In the genomic region with DNA sequence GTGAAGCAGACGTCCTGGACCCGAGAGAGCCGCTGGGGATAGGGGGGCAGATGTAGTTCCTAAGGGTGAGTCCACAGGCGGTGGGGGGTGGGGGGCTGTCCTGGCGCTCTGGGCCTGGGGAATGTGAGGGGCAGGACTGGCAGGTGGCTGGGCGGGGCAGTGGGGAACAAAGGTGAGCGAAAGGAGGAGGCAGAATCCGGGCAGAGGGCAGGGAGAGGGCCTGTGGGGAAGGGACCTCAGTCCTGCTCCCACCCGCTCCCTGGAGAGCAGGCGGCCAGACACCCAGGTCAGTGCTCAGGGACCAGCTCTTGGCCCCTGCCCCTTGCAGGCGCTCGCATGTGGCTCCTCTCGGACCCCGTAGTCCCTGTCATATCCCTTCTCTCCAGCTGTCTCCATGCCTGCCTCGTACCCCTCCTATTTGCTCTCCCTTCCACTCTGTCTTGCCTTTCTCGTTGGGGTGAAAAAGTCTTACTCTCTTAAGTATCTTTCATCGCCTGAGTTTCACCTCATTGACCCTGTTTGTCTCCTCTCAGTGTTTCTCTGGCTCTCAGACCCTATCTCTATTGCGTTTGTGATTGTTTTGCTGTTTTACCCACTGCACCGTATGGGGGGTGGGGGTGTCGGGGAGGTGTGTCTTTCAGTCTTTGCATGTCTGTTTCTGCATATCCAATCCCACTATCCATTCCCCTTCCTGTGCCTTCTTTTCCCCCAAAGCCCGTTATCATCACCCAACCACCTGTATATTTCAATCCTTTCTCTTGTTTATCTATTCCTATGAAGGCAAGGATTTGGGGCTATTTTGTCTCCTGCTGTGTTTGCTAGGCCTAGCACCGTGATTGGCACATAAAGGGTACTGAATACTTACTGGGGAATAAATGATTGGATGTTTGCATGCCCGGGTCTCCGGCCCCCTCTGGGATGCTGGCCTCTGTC, we compare ENCODE assay signal across 8 cellular contexts. TPM values are rescaled to one million over a fixed set of nuclear protein-coding genes. Genes with fewer than 3 reads are reported as not detected.
DNase-seq lines count a peak whose midpoint lies in the region; ATAC-seq and TF ChIP-seq lines count a peak whose summit lies in the region.

No MANE protein-coding gene starts in this region.

- peak; percentile 83 to 84 for DNase-seq in Caco-2
- peak; percentile 29 for DNase-seq in NCI-H2171 (lab: John Stamatoyannopoulos, UW)
- DNase-seq in endothelial cell (ENCODE audit: low spot score): no peak
- DNase-seq in ovary: peak in 3 of 5 donors; percentile 51 to 64 (median 60)
- no peak for DNase-seq in Calu3
- no peak for DNase-seq in ecto neural progenitor cell (ENCODE audit: low spot score)
- DNase-seq in kidney glomerular epithelial cell (lab: John Stamatoyannopoulos, UW): no peak

- H3K9me3 Mint-ChIP-seq in Caco-2 (ENCODE audit: unreplicated experiment): no peaks in the 10 kb centered on the region
- H3K9me3 Mint-ChIP-seq in endothelial cell (ENCODE audit: unreplicated experiment): no peaks in the 10 kb centered on the region
- H3K9me3 Mint-ChIP-seq in Calu3 (ENCODE audit: low read depth, unreplicated experiment): no peaks in the 10 kb centered on the region

- H3K36me3 ChIP-seq in Caco-2 (ENCODE audit: control insufficient read depth, insufficient read depth, low read length) (no peaks in the 10 kb centered on the region; the same call in 1 of the 2 replicates), ovary (no peaks in the 10 kb centered on the region)

- TF ChIP-seq POLR2A in ovary (IDR thresholded peaks at IDR 0.05): no peak

- no peak for TF ChIP-seq EP300 in ovary (IDR thresholded peaks at IDR 0.05)

- H3K27me3 ChIP-seq in Caco-2 (replicated peaks; ENCODE audit: control insufficient read depth, insufficient read depth, low read length): no peaks in the 10 kb centered on the region
- H3K27me3 ChIP-seq in ovary: no peaks in the 10 kb centered on the region

- H3K9me3 ChIP-seq in Caco-2 (no peaks in the 10 kb centered on the region), ovary (no peaks in the 10 kb centered on the region)

- H3K4me3 ChIP-seq in Caco-2 (ENCODE audit: low read depth, low read length) (peak overlapping the region; percentile 63), ovary (no peak overlapping the region)

- H3K4me3 Mint-ChIP-seq in Caco-2 (ENCODE audit: unreplicated experiment): peak overlapping the region; percentile 87
- H3K4me3 Mint-ChIP-seq in endothelial cell (ENCODE audit: unreplicated experiment): peak overlapping the region; percentile 83
- no peak overlapping the region for H3K4me3 Mint-ChIP-seq in Calu3 (ENCODE audit: low read depth, unreplicated experiment)

- H3K27me3 Mint-ChIP-seq in Caco-2 (ENCODE audit: insufficient read depth, unreplicated experiment) (no peaks in the 10 kb centered on the region), endothelial cell (ENCODE audit: unreplicated experiment) (peaks cover 13% of the 10 kb centered on the region), Calu3 (ENCODE audit: unreplicated experiment) (no peaks in the 10 kb centered on the region)

- H3K4me1 ChIP-seq in Caco-2 (peaks cover 45% of the 10 kb centered on the region), ovary (ENCODE audit: insufficient read depth) (peaks cover 8% of the 10 kb centered on the region)

- WGBS in ovary, 3 donors: 43 to 54% (median 44%) methylated on average over 24 of the region's 24 CpGs

- CTCF ChIA-PET in Caco-2 (lab: Charles Lee) (no interaction called here), Calu3 (lab: Charles Lee) (no interaction called here)

- peaks cover 65% of the 10 kb centered on the region for H3K36me3 Mint-ChIP-seq in Caco-2 (ENCODE audit: insufficient read depth, unreplicated experiment)
- H3K36me3 Mint-ChIP-seq in endothelial cell (ENCODE audit: low read depth, unreplicated experiment): peaks cover 13% of the 10 kb centered on the region
- peaks cover 29% of the 10 kb centered on the region for H3K36me3 Mint-ChIP-seq in Calu3 (ENCODE audit: insufficient read depth, unreplicated experiment)

- ATAC-seq in HG02840 (IDR thresholded peaks at IDR 0.05; ENCODE audit: low FRiP score, unreplicated experiment): no peak

- no peak for TF ChIP-seq CTCF in Caco-2 (IDR thresholded peaks at IDR 0.05; ENCODE audit: insufficient read depth in 1 of 2, low read depth in 1 of 2, low read length in 1 of 2, severe bottlenecking in 1 of 2, unreplicated experiment in 1 of 2)
- TF ChIP-seq CTCF in endothelial cell (IDR thresholded peaks at IDR 0.05; ENCODE audit: unreplicated experiment): no peak
- no peak for TF ChIP-seq CTCF in ovary (IDR thresholded peaks at IDR 0.05)
- no peak for TF ChIP-seq CTCF in Calu3 (IDR thresholded peaks at IDR 0.05; ENCODE audit: unreplicated experiment)

- H3K27ac ChIP-seq in ovary: peak overlapping the region; percentile 60 to 83

- H3K4me1 Mint-ChIP-seq in Caco-2 (ENCODE audit: low read depth, unreplicated experiment): peaks cover 40% of the 10 kb centered on the region
- H3K4me1 Mint-ChIP-seq in endothelial cell (ENCODE audit: unreplicated experiment): peaks cover 15% of the 10 kb centered on the region
- H3K4me1 Mint-ChIP-seq in Calu3 (ENCODE audit: low read depth, unreplicated experiment): peaks cover 38% of the 10 kb centered on the region

- H3K27ac Mint-ChIP-seq in Caco-2 (ENCODE audit: unreplicated experiment) (peak overlapping the region; percentile 87), endothelial cell (ENCODE audit: unreplicated experiment) (peak overlapping the region; percentile 68), Calu3 (ENCODE audit: unreplicated experiment) (no peak overlapping the region)

- intact Hi-C loops in Caco-2 (cut with micrococcal nuclease; ENCODE audit: unreplicated experiment): loop anchor here (1.0 kb wide), 1 partner anchor 8 kb away; no protein-coding TSS in a partner anchor
- intact Hi-C loops in ovary (cut with DNase I): no loop called here
- intact Hi-C loops in Calu3 (cut with micrococcal nuclease; ENCODE audit: unreplicated experiment): no loop called here

- BruUV-seq in Caco-2 (replicated peaks; lab: Mats Ljungman, UMichigan) (TSS peak; percentile 14), Calu3 (replicated peaks; lab: Mats Ljungman, UMichigan) (no TSS peak)

- POLR2A ChIA-PET in Caco-2 (lab: Charles Lee): interaction anchor here (1.8 to 1.9 kb wide), 2 partner anchors 8 to 13 kb away, joined by 17 to 21 read pairs; partner anchors contain the start of gene DBP

RNA-seq across cellular contexts. Expression of gene SPHK2, which starts 5.8 kb away (rescaled TPM):
- total RNA-seq in Caco-2 (2022) (134 and 140 TPM in 2 replicates), endothelial cell (ENCODE audit: unreplicated experiment) (24.7 TPM), ovary (10 to 100 TPM; 12.3 to 37.2 (median 27.0) TPM), Calu3 (2022) (20.5 and 24.2 TPM in 2 replicates)
- 10 to 100 TPM in 1 of 2 donors, 1 to 10 TPM in 1; 2.9 to 24.5 TPM for polyA plus RNA-seq in ovary

RNA-seq across cellular contexts. Expression of gene RPL18, which starts 6.1 kb away (rescaled TPM):
- total RNA-seq in Caco-2 (2022) (1,812 and 1,896 TPM in 2 replicates), endothelial cell (ENCODE audit: unreplicated experiment) (1,683 TPM), ovary (1,000 to 10,000 TPM; 2,699 to 8,435 (median 3,584) TPM), Calu3 (2022) (1,224 and 1,339 TPM in 2 replicates)
- 1,000 to 10,000 TPM; 1,780 to 6,110 TPM for polyA plus RNA-seq in ovary

RNA-seq across cellular contexts. Expression of gene FAM83E, which starts 10.2 kb away (rescaled TPM):
- total RNA-seq in Caco-2 (2022) (5.8 and 6.8 TPM in 2 replicates), endothelial cell (ENCODE audit: unreplicated experiment) (0.64 TPM), ovary (1 to 10 TPM in 5 of 7 donors, not detected in 2; 1.1 to 6.9 (median 1.5) TPM), Calu3 (2022) (8.2 and 13.3 TPM in 2 replicates)
- polyA plus RNA-seq in ovary: under 1 TPM in 1 of 2 donors, not detected in 1; 0.16 TPM

RNA-seq across cellular contexts. Expression of gene DBP, which starts 12.1 kb away (rescaled TPM):
- 17.4 and 17.7 TPM in 2 replicates for total RNA-seq in Caco-2 (2022)
- total RNA-seq in endothelial cell (ENCODE audit: unreplicated experiment): 4.3 TPM
- total RNA-seq in ovary: 10 to 100 TPM; 19.7 to 69.8 (median 34.6) TPM
- 10 to 100 TPM; 19.8 to 29.0 TPM for polyA plus RNA-seq in ovary
- 4.3 and 4.9 TPM in 2 replicates for total RNA-seq in Calu3 (2022)

RNA-seq across cellular contexts. Expression of gene SPACA4, which starts 18.5 kb away (rescaled TPM):
- not detected in 2 replicates for total RNA-seq in Caco-2 (2022)
- not detected for total RNA-seq in endothelial cell (ENCODE audit: unreplicated experiment)
- not detected for total RNA-seq in ovary
- polyA plus RNA-seq in ovary: not detected
- total RNA-seq in Calu3 (2022): not detected in 2 replicates

Comparison
In these comparisons a context has a peak if more than half of its experiments do, and no peak if none do; other contexts are left out.
1. DNase-seq: peak in Caco-2 (2 of 2), NCI-H2171 (single experiment) and ovary (3 of 5); none in endothelial cell (single experiment), Calu3 (single experiment), ecto neural progenitor cell (single experiment) and kidney glomerular epithelial cell (single experiment).